ENCODE assay signal across 9 cellular contexts in genomic region chr4:3879681-3880594, GRCh38.
DNase-seq lines count a peak whose midpoint lies in the region; ATAC-seq, FAIRE-seq and TF ChIP-seq lines count a peak whose summit lies in the region.
"Had no signal": no experiment of that assay in that cellular context is flagged by ENCODE, and none has a peak within 500 bp of the region (broad histone marks: within the 10 kb centered on the region; RNA-seq: fewer than 3 reads in every experiment).

No MANE protein-coding gene starts in this region.

- H3K9me3 ChIP-seq in Panc1 (ENCODE audit: control insufficient read depth, insufficient read depth, low read depth, low read length) (no peaks in the 10 kb centered on the region), ectodermal cell (ENCODE audit: control insufficient read depth, low read length) (no peaks in the 10 kb centered on the region), psoas muscle (peaks cover 4% of the 10 kb centered on the region), tibial nerve (peaks cover 0 to 23% (median 1%) of the 10 kb centered on the region in 4 donors)
- H3K9me3 ChIP-seq: pancreas had no signal

- peak; percentile 58 for ATAC-seq in Panc1
- peak in 3 of 4 donors; percentile 14 to 44 (median 43) for ATAC-seq in psoas muscle
- ATAC-seq in HG03039 (IDR thresholded peaks at IDR 0.05; ENCODE audit: unreplicated experiment), result no peak

- in situ Hi-C loops in Panc1 (cut with HindIII; ENCODE audit: low pct_unique_long_range_greater_than_20kb, low sequenced_read_pairs), result no loop called here

- no peaks in the 10 kb centered on the region for H3K36me3 ChIP-seq in Panc1 (ENCODE audit: control insufficient read depth, insufficient read depth, low read length)
- H3K36me3 ChIP-seq in ectodermal cell (ENCODE audit: control insufficient read depth, insufficient read depth, low read length), result no peaks in the 10 kb centered on the region
- no peaks in the 10 kb centered on the region for H3K36me3 ChIP-seq in psoas muscle (ENCODE audit: insufficient read depth in 1 of 2, low read depth in 1 of 2)
- no peaks in the 10 kb centered on the region for H3K36me3 ChIP-seq in tibial nerve
- H3K36me3 ChIP-seq: pancreas had no signal

- no peak for FAIRE-seq in GM12891 (lab: Jason Lieb, UNC)
- FAIRE-seq: pancreas had no signal

- peaks cover 2% of the 10 kb centered on the region; the same call in 1 of the 2 replicates for H3K4me1 ChIP-seq in Panc1 (ENCODE audit: control insufficient read depth, insufficient read depth, low read length)
- peaks cover 6% of the 10 kb centered on the region for H3K4me1 ChIP-seq in ectodermal cell (ENCODE audit: control insufficient read depth, insufficient read depth, low read length)
- no peaks in the 10 kb centered on the region for H3K4me1 ChIP-seq in psoas muscle
- peaks cover 0 to 16% (median 2%) of the 10 kb centered on the region in 4 donors for H3K4me1 ChIP-seq in tibial nerve
- H3K4me1 ChIP-seq: pancreas had no signal

- intact Hi-C loops in Panc1 (cut with micrococcal nuclease; ENCODE audit: unreplicated experiment), result loop anchor here (10.0 kb wide), 1 partner anchor 315 kb away; no protein-coding TSS in a partner anchor
- intact Hi-C loops in psoas muscle (cut with DNase I), result loop anchor here (10.0 kb wide), 2 partner anchors 115 to 775 kb away; partner anchors contain the start of gene ADRA2C (in 1 of the 2)

- TF ChIP-seq CTCF in Panc1 (IDR thresholded peaks at IDR 0.05) (no peak), psoas muscle (IDR thresholded peaks at IDR 0.05) (no peak), tibial nerve (IDR thresholded peaks at IDR 0.05) (no peak)

- 42 to 45% methylated on average over 44 of the region's 44 CpGs for WGBS in ectodermal cell, 2 experiments
- WGBS in psoas muscle, 3 donors, result 6 to 8% (median 6%) methylated on average over 44 of the region's 44 CpGs
- 8 to 10% methylated on average over 32 to 35 of the region's 44 CpGs for WGBS in tibial nerve, 2 donors

- CTCF ChIA-PET in Panc1 (lab: Charles Lee), result interaction anchor here (0.6 to 1.0 kb wide), 9 partner anchors 38 to 541 kb away, joined by 3 to 9 read pairs (median 4); no protein-coding TSS in a partner anchor

- no TSS peak for BruUV-seq in Panc1 (replicated peaks; lab: Mats Ljungman, UMichigan)

- TF ChIP-seq POLR2A in GM12891 (IDR thresholded peaks at IDR 0.05; ENCODE audit: low read depth, low read length) (no peak), tibial nerve (IDR thresholded peaks at IDR 0.05) (no peak)

- H3K27me3 ChIP-seq in Panc1 (ENCODE audit: control insufficient read depth, insufficient read depth, low read length), result peaks cover 8% of the 10 kb centered on the region
- H3K27me3 ChIP-seq in ectodermal cell (ENCODE audit: control insufficient read depth, insufficient read depth, low read length, poor library complexity, severe bottlenecking), result peaks cover 27% of the 10 kb centered on the region
- peaks cover 0 to 60% (median 18%) of the 10 kb centered on the region in 3 donors for H3K27me3 ChIP-seq in psoas muscle (ENCODE audit: insufficient read depth in 3 of 3, low read length in 2 of 3)
- peaks cover 0 to 57% of the 10 kb centered on the region in 2 donors for H3K27me3 ChIP-seq in tibial nerve

- no peak overlapping the region for H3K4me3 ChIP-seq in Panc1 (ENCODE audit: low read depth in 2 of 2, low read length in 2 of 2)
- peak overlapping the region; percentile 8 for H3K4me3 ChIP-seq in ectodermal cell (ENCODE audit: insufficient read depth, low read depth, low read length)
- no peak overlapping the region for H3K4me3 ChIP-seq in psoas muscle
- no peak overlapping the region for H3K4me3 ChIP-seq in tibial nerve
- H3K4me3 ChIP-seq: pancreas had no signal

- DNase-seq in GM12891 (ENCODE audit: insufficient read length, low spot score), result peak; percentile 12
- no peak for DNase-seq in Panc1 (ENCODE audit: low read depth, low spot score)
- no peak for DNase-seq in psoas muscle
- DNase-seq in tibial nerve (ENCODE audit: low spot score in 2 of 2), result no peak
- DNase-seq in SIG-M5 treated with dmso at 0.1 percent for 504 hours (lab: John Stamatoyannopoulos, UW; ENCODE audit: unreplicated experiment), result no peak
- DNase-seq in RPMI8226, result no peak

- no peak overlapping the region for H3K27ac ChIP-seq in Panc1 (ENCODE audit: low read length)
- no peak overlapping the region for H3K27ac ChIP-seq in ectodermal cell (ENCODE audit: insufficient read depth, low read depth, low read length, poor library complexity, severe bottlenecking)
- no peak overlapping the region for H3K27ac ChIP-seq in psoas muscle
- H3K27ac ChIP-seq in tibial nerve, result no peak overlapping the region
- H3K27ac ChIP-seq: pancreas had no signal

- TF ChIP-seq EP300 in tibial nerve (IDR thresholded peaks at IDR 0.05), result no peak

- POLR2A ChIA-PET in Panc1 (lab: Charles Lee), result no interaction called here

TF ChIP-seq in GM12891, 5 proteins besides CTCF, POLR2A, EP300 and RAD21:
- TF ChIP-seq POU2F2 (IDR thresholded peaks at IDR 0.05; ENCODE audit: low read depth, low read length) (0 out of 2 replicates have a peak, but pooled peaks have one; percentile 15), POLR2AphosphoS5 (IDR thresholded peaks at IDR 0.05; ENCODE audit: low read depth, low read length) (no peak)
TF ChIP-seq in GM12891: peak in this region for 1.
